Comparison of ENCODE assay signal across 1 cellular context in genomic region chr13:23254506-23254905, GRCh38.
TF ChIP-seq lines count a peak whose summit lies in the region.

No MANE protein-coding gene starts in this region.

TF ChIP-seq in H1, 55 proteins besides CTCF, POLR2A, EP300 and RAD21 (continued from another document):
- TF ChIP-seq ASH2L (IDR thresholded peaks at IDR 0.05; ENCODE audit: low read length) (no peak), GABPA (IDR thresholded peaks at IDR 0.05; ENCODE audit: borderline replicate concordance, insufficient read depth, low read length) (no peak), SIN3A (conservative IDR thresholded peaks at IDR 0.05 in 1 of 2, IDR thresholded peaks at IDR 0.05 in 1 of 2; ENCODE audit: low read depth in 1 of 2, low read length in 2 of 2) (no peak), CEBPB (IDR thresholded peaks at IDR 0.05; ENCODE audit: low read depth, low read length) (no peak), RFX5 (IDR thresholded peaks at IDR 0.05; ENCODE audit: borderline replicate concordance, low read depth, low read length) (no peak)
